22 cellular contexts compared by ENCODE assay signal in the genomic region with DNA sequence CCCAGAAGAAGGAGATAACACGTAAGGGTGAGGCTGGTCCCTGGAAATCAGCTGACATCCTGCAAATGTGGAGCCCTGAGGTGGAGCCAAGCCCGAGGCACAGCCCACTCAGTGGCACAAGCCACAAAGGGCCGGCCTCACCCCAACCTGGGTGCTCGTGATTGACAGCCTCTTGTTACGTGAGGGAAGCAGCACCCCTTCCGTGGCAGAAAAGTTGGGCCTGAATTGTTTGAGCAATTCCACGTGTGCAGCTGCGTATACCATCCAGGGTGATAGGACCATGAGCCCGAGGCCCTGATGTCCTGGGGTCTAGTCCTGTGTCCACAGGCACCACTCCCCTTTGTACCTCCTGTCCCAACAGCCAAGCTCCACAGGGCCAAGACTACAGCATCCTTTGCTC. TPM values are rescaled to one million over a fixed set of nuclear protein-coding genes. Genes with fewer than 3 reads are reported as not detected.
"Had no signal": no experiment of that assay in that cellular context is flagged by ENCODE, and none has a peak within 500 bp of the region (broad histone marks: within the 10 kb centered on the region; RNA-seq: fewer than 3 reads in every experiment).

No MANE protein-coding gene starts in this region.

- ATAC-seq: activated T-cell treated with anti-CD3 and anti-CD28 coated beads, Interleukin-2, amount 50 U/mL, for 4 hours; left ventricle myocardium superior; pancreas; upper lobe of right lung had no signal

- H3K4me1 Mint-ChIP-seq: activated CD4-positive, alpha-beta memory T cell treated with anti-CD3 and anti-CD28 coated beads, Interleukin-2, amount 10 ng/mL, durations not matched to agents 7 days and 5 days; brain had no signal

- H3K27ac ChIP-seq: coronary artery, pancreas, right lobe of liver, SJSA1, upper lobe of right lung, WERI-Rb-1 had no signal

- DNase-seq: activated CD4-positive, alpha-beta memory T cell treated with anti-CD3 and anti-CD28 coated beads, Interleukin-2, amount 10 ng/mL, durations not matched to agents 7 days and 5 days; activated effector memory CD4-positive, alpha-beta T cell treated with Interleukin-2 at 50 U/mL for 16 hours; activated naive CD8-positive, alpha-beta T cell treated with anti-CD3 and anti-CD28 coated beads for 36 hours; activated T-cell treated with anti-CD3 and anti-CD28 coated beads, Interleukin-2, amount 50 U/mL, for 4 hours; caudate nucleus; erythroblast; kidney glomerular epithelial cell; left ventricle myocardium superior; pancreas; right lobe of liver; small intestine; stimulated activated CD4-positive, alpha-beta T cell treated with anti-CD3 and anti-CD28 coated beads, Interleukin-15, amount 100 ng/mL, for 24 hours; stimulated activated CD4-positive, alpha-beta T cell treated with anti-CD3 and anti-CD28 coated beads, Interleukin-2, amount 100 ng/mL, for 48 hours; upper lobe of right lung; WERI-Rb-1 had no signal

- H3K27ac Mint-ChIP-seq: activated CD4-positive, alpha-beta memory T cell treated with anti-CD3 and anti-CD28 coated beads, Interleukin-2, amount 10 ng/mL, durations not matched to agents 7 days and 5 days had no signal

- H3K4me3 Mint-ChIP-seq: activated CD4-positive, alpha-beta memory T cell treated with anti-CD3 and anti-CD28 coated beads, Interleukin-2, amount 10 ng/mL, durations not matched to agents 7 days and 5 days; activated naive CD8-positive, alpha-beta T cell treated with anti-CD3 and anti-CD28 coated beads for 36 hours; activated T-cell treated with anti-CD3 and anti-CD28 coated beads, Interleukin-2, amount 50 U/mL, for 4 hours; brain had no signal

- H3K9me3 Mint-ChIP-seq: activated CD4-positive, alpha-beta memory T cell treated with anti-CD3 and anti-CD28 coated beads, Interleukin-2, amount 10 ng/mL, durations not matched to agents 7 days and 5 days; activated T-cell treated with anti-CD3 and anti-CD28 coated beads, Interleukin-2, amount 50 U/mL, for 4 hours; brain had no signal

- H3K27me3 ChIP-seq: pancreas, right lobe of liver, SJSA1, upper lobe of right lung had no signal

- H3K9me3 ChIP-seq: pancreas, right lobe of liver, SJSA1, upper lobe of right lung had no signal

- H3K27me3 Mint-ChIP-seq: activated CD4-positive, alpha-beta memory T cell treated with anti-CD3 and anti-CD28 coated beads, Interleukin-2, amount 10 ng/mL, durations not matched to agents 7 days and 5 days; activated naive CD8-positive, alpha-beta T cell treated with anti-CD3 and anti-CD28 coated beads for 36 hours; brain had no signal

RNA-seq across cellular contexts. Expression of a gene that starts 4.8 kb away (rescaled TPM):
- total RNA-seq: activated CD4-positive, alpha-beta memory T cell treated with anti-CD3 and anti-CD28 coated beads, Interleukin-2, amount 10 ng/mL, durations not matched to agents 7 days and 5 days; activated naive CD8-positive, alpha-beta T cell treated with anti-CD3 and anti-CD28 coated beads for 36 hours; frontal cortex; left ventricle myocardium superior; mononuclear cell; pulmonary artery endothelial cell; SJSA1; T-helper 2 cell treated with Interferon-gamma antibody and Interleukin-4, amounts not matched to agents 100 ng/mL and 5 ng/mL, for 36 hours had no signal

RNA-seq across cellular contexts. Expression of a gene that starts 11.6 kb away (rescaled TPM):
- total RNA-seq: activated CD4-positive, alpha-beta memory T cell treated with anti-CD3 and anti-CD28 coated beads, Interleukin-2, amount 10 ng/mL, durations not matched to agents 7 days and 5 days; activated naive CD8-positive, alpha-beta T cell treated with anti-CD3 and anti-CD28 coated beads for 36 hours; left ventricle myocardium superior; mononuclear cell; pulmonary artery endothelial cell; SJSA1; T-helper 2 cell treated with Interferon-gamma antibody and Interleukin-4, amounts not matched to agents 100 ng/mL and 5 ng/mL, for 36 hours had no signal
